ENCODE assay signal across 23 cellular contexts in the genomic region with DNA sequence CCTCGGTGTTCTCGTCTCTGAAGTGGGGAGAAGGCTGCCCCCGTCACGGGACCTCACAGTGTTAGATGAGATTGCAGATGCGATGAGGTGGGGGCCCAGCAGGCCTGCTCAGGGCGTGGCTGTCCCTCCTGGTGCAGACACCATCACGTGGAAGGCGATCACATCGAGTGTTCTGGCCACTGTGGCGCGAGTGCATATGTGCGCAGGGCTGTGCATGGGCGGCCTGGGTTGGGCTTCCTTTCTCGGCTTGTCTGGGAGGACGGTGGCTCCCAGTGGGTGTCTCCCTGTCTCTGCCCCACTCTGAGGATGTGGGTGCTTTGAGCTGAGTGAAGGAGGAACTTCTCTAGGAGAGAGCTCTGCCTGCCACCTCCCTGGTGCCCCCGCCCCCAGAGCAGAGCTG.
DNase-seq lines count a peak whose midpoint lies in the region; TF ChIP-seq lines count a peak whose summit lies in the region.
"Had no signal": no experiment of that assay in that cellular context is flagged by ENCODE, and none has a peak within 500 bp of the region (broad histone marks: within the 10 kb centered on the region; RNA-seq: fewer than 3 reads in every experiment).

No MANE protein-coding gene starts in this region.

- H3K27me3 Mint-ChIP-seq in type B pancreatic cell = no peaks in the 10 kb centered on the region
- H3K27me3 Mint-ChIP-seq: activated CD4-positive, alpha-beta memory T cell treated with anti-CD3 and anti-CD28 coated beads for 36 hours; activated naive CD8-positive, alpha-beta T cell treated with anti-CD3 and anti-CD28 coated beads, Interleukin-2, amount 50 U/mL, for 24 hours had no signal

- TF ChIP-seq CTCF in VCaP (conservative IDR thresholded peaks at IDR 0.05) (no peak), type B pancreatic cell (conservative IDR thresholded peaks at IDR 0.05) (no peak)

- DNase-seq in CD1c-positive myeloid dendritic cell (ENCODE audit: extremely low spot score) = peak; percentile 62
- DNase-seq in Kasumi-1 (lab: John Stamatoyannopoulos, UW) = peak; percentile 78 to 83
- DNase-seq in occipital lobe (lab: John Stamatoyannopoulos, UW) = peak; percentile 35
- DNase-seq in putamen (ENCODE audit: low spot score) = no peak
- DNase-seq in type B pancreatic cell (ENCODE audit: extremely low spot score, unreplicated experiment) = no peak
- DNase-seq in germinal center (ENCODE audit: low spot score) = no peak
- DNase-seq: activated CD4-positive, CD25-positive, alpha-beta regulatory T cell; activated naive CD8-positive, alpha-beta T cell treated with anti-CD3 and anti-CD28 coated beads, Interleukin-2, amount 50 U/mL, for 24 hours; cerebellar nuclear complex; DMS53; GF-D8; GOT3; mesendoderm; NCI-H187; stimulated activated CD4-positive, alpha-beta T cell treated with anti-CD3 and anti-CD28 coated beads, Interleukin-12 subunit alpha, Interleukin-12 subunit beta, amount 100 ng/mL, for 4 hours; stimulated activated CD4-positive, alpha-beta T cell treated with anti-CD3 and anti-CD28 coated beads, Interleukin-4, amount 100 ng/mL, for 24 hours had no signal

- H3K27ac Mint-ChIP-seq in type B pancreatic cell = no peak overlapping the region
- H3K27ac Mint-ChIP-seq: activated CD4-positive, alpha-beta memory T cell treated with anti-CD3 and anti-CD28 coated beads for 36 hours; activated naive CD8-positive, alpha-beta T cell treated with anti-CD3 and anti-CD28 coated beads, Interleukin-2, amount 50 U/mL, for 24 hours had no signal

- H3K9me3 Mint-ChIP-seq in type B pancreatic cell = no peaks in the 10 kb centered on the region
- H3K9me3 Mint-ChIP-seq: activated CD4-positive, alpha-beta memory T cell treated with anti-CD3 and anti-CD28 coated beads for 36 hours; activated naive CD8-positive, alpha-beta T cell treated with anti-CD3 and anti-CD28 coated beads, Interleukin-2, amount 50 U/mL, for 24 hours had no signal

- peaks cover 12% of the 10 kb centered on the region for H3K4me1 Mint-ChIP-seq in type B pancreatic cell (ENCODE audit: unreplicated experiment)

- no peaks in the 10 kb centered on the region for H3K36me3 Mint-ChIP-seq in type B pancreatic cell
- H3K36me3 Mint-ChIP-seq: activated CD4-positive, alpha-beta memory T cell treated with anti-CD3 and anti-CD28 coated beads for 36 hours had no signal

- H3K27ac ChIP-seq in VCaP = peak overlapping the region; percentile 76
- H3K27ac ChIP-seq: heart right ventricle, KMS-11, right atrium auricular region, RWPE1, SK-N-MC had no signal

- no peak overlapping the region for H3K4me3 Mint-ChIP-seq in type B pancreatic cell
- H3K4me3 Mint-ChIP-seq: activated CD4-positive, alpha-beta memory T cell treated with anti-CD3 and anti-CD28 coated beads for 36 hours; activated naive CD8-positive, alpha-beta T cell treated with anti-CD3 and anti-CD28 coated beads, Interleukin-2, amount 50 U/mL, for 24 hours had no signal

Comparison
In these comparisons a context has a peak if more than half of its experiments do, and no peak if none do; other contexts are left out.
1. DNase-seq: peak in CD1c-positive myeloid dendritic cell (single experiment), Kasumi-1 (2 of 2) and occipital lobe (single experiment); none in putamen (single experiment), type B pancreatic cell (single experiment) and germinal center (single experiment).